ENCODE assay signal across 1 cellular context in genomic region chr2:177327065-177327464, GRCh38.
TF ChIP-seq lines count a peak whose summit lies in the region.

No MANE protein-coding gene starts in this region.

TF ChIP-seq in IMR-90, 13 proteins besides CTCF, POLR2A, EP300 and RAD21:
- TF ChIP-seq RFX5 (IDR thresholded peaks at IDR 0.05; ENCODE audit: low read depth, low read length) (no peak), MAFK (IDR thresholded peaks at IDR 0.05; ENCODE audit: low read depth, low read length) (no peak), USF2 (IDR thresholded peaks at IDR 0.05; ENCODE audit: low read depth, low read length) (no peak), ELK1 (IDR thresholded peaks at IDR 0.05; ENCODE audit: borderline replicate concordance, low read depth, low read length) (no peak), MAZ (IDR thresholded peaks at IDR 0.05; ENCODE audit: borderline replicate concordance, low read depth, low read length) (no peak), SMC3 (IDR thresholded peaks at IDR 0.05; ENCODE audit: low read depth, low read length) (no peak), MXI1 (IDR thresholded peaks at IDR 0.05; ENCODE audit: borderline replicate concordance, low read depth, low read length) (no peak), CEBPB (IDR thresholded peaks at IDR 0.05; ENCODE audit: low read depth, low read length) (no peak), BHLHE40 (IDR thresholded peaks at IDR 0.05; ENCODE audit: low read depth, low read length) (no peak), NFE2L2 (IDR thresholded peaks at IDR 0.05; ENCODE audit: low read depth, low read length) (no peak), CHD1 (IDR thresholded peaks at IDR 0.05; ENCODE audit: low read depth, low read length) (no peak), FOS (IDR thresholded peaks at IDR 0.05; ENCODE audit: low read depth, low read length) (no peak), RCOR1 (IDR thresholded peaks at IDR 0.05; ENCODE audit: insufficient replicate concordance, low read length) (no peak)
